In genomic region chr3:170307998-170308398, GRCh38 we compare ENCODE assay signal across 12 cellular contexts. TPM values are rescaled to one million over a fixed set of nuclear protein-coding genes. Genes with fewer than 3 reads are reported as not detected.
DNase-seq lines count a peak whose midpoint lies in the region; ATAC-seq, FAIRE-seq and TF ChIP-seq lines count a peak whose summit lies in the region.
"Had no signal": no experiment of that assay in that cellular context is flagged by ENCODE, and none has a peak within 500 bp of the region (broad histone marks: within the 10 kb centered on the region; RNA-seq: fewer than 3 reads in every experiment).

No MANE protein-coding gene starts in this region.

- H3K27ac ChIP-seq in A549 (peak overlapping the region; percentile 42 to 74; a peak in 4 of 6 replicates), RWPE2 (ENCODE audit: poor library complexity, severe bottlenecking) (no peak overlapping the region), testis (no peak overlapping the region)
- H3K27ac ChIP-seq: esophagus squamous epithelium had no signal

- no peak for TF ChIP-seq RAD21 in A549 (conservative IDR thresholded peaks at IDR 0.05 in 1 of 2, IDR thresholded peaks at IDR 0.05 in 1 of 2)

- peak overlapping the region; percentile 54 for H3K4me2 ChIP-seq in A549

- POLR2A ChIA-PET in A549 (lab: Yijun Ruan, JAX): interaction anchor here (2.6 kb wide), 1 partner anchor 49 kb away, joined by 13 read pairs; the partner anchor contains the start of gene SKIL

- no peak for TF ChIP-seq EP300 in A549 (IDR thresholded peaks at IDR 0.05)

- ATAC-seq in A549 (peak; percentile 55 to 72; a peak in 3 of 6 replicates), RWPE2 (ENCODE audit: low read depth) (peak; percentile 61), GM21528 (IDR thresholded peaks at IDR 0.05; ENCODE audit: low FRiP score, unreplicated experiment) (no peak)

- TF ChIP-seq CTCF in A549 (IDR thresholded peaks at IDR 0.05) (no peak), RWPE2 (IDR thresholded peaks at IDR 0.05; ENCODE audit: poor library complexity, severe bottlenecking) (no peak), fibroblast of the aortic adventitia (IDR thresholded peaks at IDR 0.05; ENCODE audit: insufficient read depth, low read length) (no peak), testis (IDR thresholded peaks at IDR 0.05) (no peak)

- CTCF ChIA-PET in A549 (lab: Yijun Ruan, JAX): interaction anchor here (1.0 to 8.2 kb wide), 7 partner anchors 9 to 105 kb away, joined by 3 to 57 read pairs (median 4); partner anchors contain the start of gene SKIL

- H3K27me3 ChIP-seq in RWPE2 (ENCODE audit: insufficient read depth, poor library complexity, severe bottlenecking) (no peaks in the 10 kb centered on the region), testis (no peaks in the 10 kb centered on the region)
- H3K27me3 ChIP-seq: esophagus squamous epithelium had no signal

- peaks cover 34% of the 10 kb centered on the region for H3K4me1 ChIP-seq in A549
- peaks cover 3% of the 10 kb centered on the region for H3K4me1 ChIP-seq in RWPE2 (ENCODE audit: insufficient read depth, poor library complexity, severe bottlenecking)
- H3K4me1 ChIP-seq in testis: no peaks in the 10 kb centered on the region

- H3K36me3 ChIP-seq in RWPE2 (ENCODE audit: low read depth): peaks cover 10% of the 10 kb centered on the region
- no peaks in the 10 kb centered on the region for H3K36me3 ChIP-seq in testis (ENCODE audit: low read depth, missing control alignments)

- TF ChIP-seq POLR2A in A549 (IDR thresholded peaks at IDR 0.05; ENCODE audit: low read length) (no peak), GM12891 (IDR thresholded peaks at IDR 0.05; ENCODE audit: low read depth, low read length) (no peak), testis (IDR thresholded peaks at IDR 0.05) (no peak)

- H3K4me3 ChIP-seq in A549: no peak overlapping the region
- no peak overlapping the region for H3K4me3 ChIP-seq in RWPE2 (ENCODE audit: severe bottlenecking)
- H3K4me3 ChIP-seq in fibroblast of the aortic adventitia (ENCODE audit: low read depth, low read length): no peak overlapping the region
- no peak overlapping the region for H3K4me3 ChIP-seq in testis
- H3K4me3 ChIP-seq: esophagus squamous epithelium had no signal

- H3K9me3 ChIP-seq in A549 (no peaks in the 10 kb centered on the region), RWPE2 (ENCODE audit: severe bottlenecking) (no peaks in the 10 kb centered on the region), testis (no peaks in the 10 kb centered on the region)
- H3K9me3 ChIP-seq: esophagus squamous epithelium had no signal

- FAIRE-seq in A549 (lab: Jason Lieb, UNC) (peak; percentile 68), GM12891 (lab: Jason Lieb, UNC) (no peak)

- WGBS in A549 (ENCODE audit: missing lambda C conversion rate): 32% methylated on average over 9 of the region's 9 CpGs
- WGBS in testis, 2 donors: 91 to 92% methylated on average over 9 of the region's 9 CpGs

- DNase-seq in A549 (ENCODE audit: low read depth in 1 of 2, low spot score in 1 of 2): peak; percentile 35 to 84
- peak; percentile 92 for DNase-seq in HCEC 1CT
- DNase-seq in RWPE2 (ENCODE audit: low spot score): no peak
- DNase-seq in fibroblast of the aortic adventitia (ENCODE audit: low read depth): peak; percentile 49
- no peak for DNase-seq in NCI-H748 treated with DMSO at 0.1 percent for 48 hours (lab: John Stamatoyannopoulos, UW)
- DNase-seq in GM12891 (ENCODE audit: insufficient read length, low spot score): no peak
- no peak for DNase-seq in testis
- DNase-seq: AML-193, esophagus squamous epithelium, NCI-H1105, OCI-M1 had no signal

- intact Hi-C loops in testis (cut with DNase I; ENCODE audit: low total_unique reads): no loop called here

TF ChIP-seq in A549, 52 proteins besides CTCF, POLR2A, EP300 and RAD21 (continues in another document):
- no peak for TF ChIP-seq KDM5A (IDR thresholded peaks at IDR 0.05)
- TF ChIP-seq CHD4 (IDR thresholded peaks at IDR 0.05; ENCODE audit: borderline replicate concordance): no peak
- peak; percentile 13; the same call in 1 of the 2 replicates for TF ChIP-seq FOSL2 (IDR thresholded peaks at IDR 0.05)
- TF ChIP-seq FOSL2 (CRISPR knock-in tag; IDR thresholded peaks at IDR 0.05): peak; percentile 80
- no peak for TF ChIP-seq BCL3 (IDR thresholded peaks at IDR 0.05)
- no peak for TF ChIP-seq PHF8 (IDR thresholded peaks at IDR 0.05; ENCODE audit: borderline replicate concordance, low read depth)
- no peak for TF ChIP-seq NPAS2 (CRISPR knock-in tag; IDR thresholded peaks at IDR 0.05; ENCODE audit: borderline replicate concordance)
- no peak for TF ChIP-seq CBX8 (IDR thresholded peaks at IDR 0.05)
- no peak for TF ChIP-seq RNF2 (IDR thresholded peaks at IDR 0.05; ENCODE audit: borderline replicate concordance, low read depth)
- no peak for TF ChIP-seq MAFK (IDR thresholded peaks at IDR 0.05; ENCODE audit: partially characterized antibody)
- TF ChIP-seq HOXB13 (CRISPR knock-in tag; IDR thresholded peaks at IDR 0.05; ENCODE audit: low read depth): no peak
- TF ChIP-seq GATA3 (IDR thresholded peaks at IDR 0.05; ENCODE audit: borderline replicate concordance): peak; percentile 24; the same call in 1 of the 2 replicates
- TF ChIP-seq ATOH8 (CRISPR knock-in tag; IDR thresholded peaks at IDR 0.05; ENCODE audit: low read depth): 0 out of 2 replicates have a peak, but pooled peaks have one; percentile 33
- no peak for TF ChIP-seq JUNB (IDR thresholded peaks at IDR 0.05)
- no peak for TF ChIP-seq EHF (CRISPR knock-in tag; IDR thresholded peaks at IDR 0.05)

TF ChIP-seq in GM12891, 5 proteins besides CTCF, POLR2A, EP300 and RAD21:
- TF ChIP-seq POLR2AphosphoS5 (IDR thresholded peaks at IDR 0.05; ENCODE audit: low read depth, low read length): no peak
- TF ChIP-seq TAF1 (IDR thresholded peaks at IDR 0.05; ENCODE audit: low read depth, low read length): no peak
- no peak for TF ChIP-seq POU2F2 (IDR thresholded peaks at IDR 0.05; ENCODE audit: low read depth, low read length)
- TF ChIP-seq SPI1 (IDR thresholded peaks at IDR 0.05; ENCODE audit: low read depth, low read length): no peak
- TF ChIP-seq PAX5 (IDR thresholded peaks at IDR 0.05; ENCODE audit: insufficient read depth, low read length, severe bottlenecking): no peak

RNA-seq across cellular contexts. Expression of gene SKIL, which starts 49.5 kb away (rescaled TPM):
- polyA plus RNA-seq in A549 (2011; rRNA removed) (53.7 and 64.2 TPM in 2 replicates), A549 (2017; fragmentation: RNase III; extraction: RNeasy Plus Mini Kit Qiagen cat#74134 plus additional on column Dnase treatment) (39.6 to 43.8 TPM (median 40.3 TPM) in 3 replicates), testis (ENCODE audit: insufficient read depth, low read depth, low replicate concordance) (19.1 TPM)
- 7.8 and 8.5 TPM in 2 replicates for polyA plus RNA-seq in A549 (2012; cell fraction: cytosol; rRNA removed)
- polyA plus RNA-seq in A549 (2012; cell fraction: nucleus; rRNA removed): 5.7 and 7.8 TPM in 2 replicates
- 137 and 140 TPM in 2 replicates for polyA minus RNA-seq in A549 (2011; rRNA and poly(A)+ RNA removed)
- total RNA-seq in fibroblast of the aortic adventitia (ENCODE audit: low replicate concordance) (25.3 and 60.7 TPM in 2 replicates), testis (10 to 100 TPM; 47.4 to 53.6 TPM)
- 4.0 TPM for polyA plus RNA-seq in GM12891 (2012; ENCODE audit: low read depth, missing spikeins)

Comparison
In these comparisons a context has a peak if more than half of its experiments do, and no peak if none do; other contexts are left out.
1. DNase-seq: peak in A549 (2 of 2), HCEC 1CT (single experiment) and fibroblast of the aortic adventitia (single experiment); none in RWPE2 (single experiment), NCI-H748 treated with DMSO at 0.1 percent for 48 hours (single experiment), GM12891 (single experiment) and testis (single experiment).
2. H3K27ac ChIP-seq: peak in A549 (2 of 2); none in RWPE2 (single experiment) and testis (0 of 2).